ENCODE assay signal across 8 cellular contexts in the genomic region with DNA sequence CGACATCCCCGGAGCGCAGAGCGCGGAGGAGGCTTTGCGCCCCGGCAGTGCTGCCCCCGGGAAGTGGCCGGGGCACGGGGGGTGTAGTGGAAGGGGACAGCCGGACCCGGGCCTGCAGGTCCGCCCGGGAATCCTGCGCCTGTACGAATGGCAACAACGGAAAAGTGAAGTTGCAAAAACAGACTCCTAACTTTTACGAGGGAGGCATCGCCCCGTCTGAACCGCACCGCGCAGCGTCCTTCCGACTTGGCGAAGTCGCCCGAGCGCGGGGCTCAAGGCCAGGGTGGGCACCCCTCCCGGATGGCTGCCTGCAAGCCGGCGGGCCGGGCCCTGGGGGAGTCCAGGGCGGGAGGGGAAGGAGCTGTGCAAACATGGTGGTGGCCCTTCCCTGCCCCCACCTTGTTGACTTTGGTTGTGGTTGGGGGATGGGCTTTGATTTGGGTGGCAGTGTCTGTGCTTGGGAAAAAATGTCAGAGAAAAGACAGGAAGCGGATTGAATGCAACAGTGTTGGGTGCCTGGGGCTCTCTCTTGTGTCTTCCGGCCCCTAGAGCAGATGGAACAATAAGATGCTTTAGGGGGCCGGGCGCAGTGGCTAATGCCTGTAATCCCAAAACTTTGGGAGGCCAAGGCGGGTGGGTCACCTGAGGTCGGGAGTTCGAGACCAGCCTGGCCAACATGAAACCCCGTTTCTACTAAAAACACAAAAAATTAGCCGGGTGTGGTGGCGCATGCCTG. TPM values are rescaled to one million over a fixed set of nuclear protein-coding genes. Genes with fewer than 3 reads are reported as not detected.
DNase-seq lines count a peak whose midpoint lies in the region; ATAC-seq, FAIRE-seq and TF ChIP-seq lines count a peak whose summit lies in the region.

No MANE protein-coding gene starts in this region.

- H3K9ac ChIP-seq in colonic mucosa (ENCODE audit: low read depth in 2 of 2, low read length in 2 of 2): peak overlapping the region; percentile 90 to 91

- H3K36me3 ChIP-seq in colonic mucosa: no peaks in the 10 kb centered on the region

- ATAC-seq in WTC11 (peak; percentile 71), left lobe of liver (peak; percentile 47), HG03095 (IDR thresholded peaks at IDR 0.05; ENCODE audit: unreplicated experiment) (no peak)

- no peaks in the 10 kb centered on the region for H3K27me3 ChIP-seq in colonic mucosa

- peaks cover 66% of the 10 kb centered on the region for H3K4me1 Mint-ChIP-seq in WTC11

- intact Hi-C loops in colonic mucosa (cut with DNase I): no loop called here

- H3K27ac Mint-ChIP-seq in WTC11: peak overlapping the region; percentile 99

- H3K27me3 Mint-ChIP-seq in WTC11 (ENCODE audit: low read depth): no peaks in the 10 kb centered on the region

- FAIRE-seq in GM12891 (lab: Jason Lieb, UNC) (no peak), D721Med (lab: Jason Lieb, UNC) (no peak)

- POLR2A ChIA-PET in WTC11 (lab: Charles Lee): interaction anchor here (0.6 to 1.3 kb wide), 2 partner anchors 9 to 1863 kb away, joined by 4 to 6 read pairs; no protein-coding TSS in a partner anchor

- H3K4me3 ChIP-seq in colonic mucosa: peak overlapping the region; percentile 90

- no peaks in the 10 kb centered on the region for H3K9me3 ChIP-seq in colonic mucosa

- peaks cover 16% of the 10 kb centered on the region for H3K36me3 Mint-ChIP-seq in WTC11

- H3K4me1 ChIP-seq in colonic mucosa: peaks cover 15% of the 10 kb centered on the region

- H3K9me3 Mint-ChIP-seq in WTC11: no peaks in the 10 kb centered on the region

- H3K4me3 Mint-ChIP-seq in WTC11: peak overlapping the region; percentile 80

- peak overlapping the region; percentile 99 for H3K27ac ChIP-seq in colonic mucosa

- TF ChIP-seq POLR2A in GM12891 (IDR thresholded peaks at IDR 0.05; ENCODE audit: low read depth, low read length): no peak

- no peak for TF ChIP-seq CTCF in WTC11 (IDR thresholded peaks at IDR 0.05)
- no peak for TF ChIP-seq CTCF in colonic mucosa (IDR thresholded peaks at IDR 0.05)
- no peak for TF ChIP-seq CTCF in D721Med (IDR thresholded peaks at IDR 0.05; ENCODE audit: insufficient read depth, missing control alignments)

- DNase-seq in GM12891 (ENCODE audit: insufficient read length, low spot score): no peak
- peak; percentile 78 for DNase-seq in NCI-H146 (lab: John Stamatoyannopoulos, UW)
- peak; percentile 79 for DNase-seq in WTC11 (ENCODE audit: low spot score)
- DNase-seq in colonic mucosa: peak; percentile 79
- DNase-seq in left lobe of liver (ENCODE audit: low spot score): peak; percentile 73
- DNase-seq in stimulated activated CD4-positive, alpha-beta T cell treated with anti-CD3 and anti-CD28 coated beads, Interleukin-2, amount 100 ng/mL, for 48 hours: peak; percentile 42 to 53
- DNase-seq in D721Med (ENCODE audit: insufficient read length, low spot score): no peak

- CTCF ChIA-PET in WTC11 (lab: Charles Lee): interaction anchor here (0.6 to 2.3 kb wide), 2 partner anchors 9 to 65 kb away, joined by 3 to 9 read pairs; no protein-coding TSS in a partner anchor

TF ChIP-seq in GM12891, 5 proteins besides CTCF, POLR2A, EP300 and RAD21:
- TF ChIP-seq POU2F2 (IDR thresholded peaks at IDR 0.05; ENCODE audit: low read depth, low read length) (peak; percentile 34; the same call in 1 of the 2 replicates), TAF1 (IDR thresholded peaks at IDR 0.05; ENCODE audit: low read depth, low read length) (no peak)

TF ChIP-seq in WTC11, 78 proteins besides CTCF, POLR2A, EP300 and RAD21 (continues in another document):
- TF ChIP-seq, protein P1, sequence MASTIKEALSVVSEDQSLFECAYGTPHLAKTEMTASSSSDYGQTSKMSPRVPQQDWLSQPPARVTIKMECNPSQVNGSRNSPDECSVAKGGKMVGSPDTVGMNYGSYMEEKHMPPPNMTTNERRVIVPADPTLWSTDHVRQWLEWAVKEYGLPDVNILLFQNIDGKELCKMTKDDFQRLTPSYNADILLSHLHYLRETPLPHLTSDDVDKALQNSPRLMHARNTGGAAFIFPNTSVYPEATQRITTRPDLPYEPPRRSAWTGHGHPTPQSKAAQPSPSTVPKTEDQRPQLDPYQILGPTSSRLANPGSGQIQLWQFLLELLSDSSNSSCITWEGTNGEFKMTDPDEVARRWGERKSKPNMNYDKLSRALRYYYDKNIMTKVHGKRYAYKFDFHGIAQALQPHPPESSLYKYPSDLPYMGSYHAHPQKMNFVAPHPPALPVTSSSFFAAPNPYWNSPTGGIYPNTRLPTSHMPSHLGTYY (CRISPR knock-in tag; IDR thresholded peaks at IDR 0.05): 0 out of 2 replicates have a peak, but pooled peaks have one; percentile 40
- TF ChIP-seq, protein P2, sequence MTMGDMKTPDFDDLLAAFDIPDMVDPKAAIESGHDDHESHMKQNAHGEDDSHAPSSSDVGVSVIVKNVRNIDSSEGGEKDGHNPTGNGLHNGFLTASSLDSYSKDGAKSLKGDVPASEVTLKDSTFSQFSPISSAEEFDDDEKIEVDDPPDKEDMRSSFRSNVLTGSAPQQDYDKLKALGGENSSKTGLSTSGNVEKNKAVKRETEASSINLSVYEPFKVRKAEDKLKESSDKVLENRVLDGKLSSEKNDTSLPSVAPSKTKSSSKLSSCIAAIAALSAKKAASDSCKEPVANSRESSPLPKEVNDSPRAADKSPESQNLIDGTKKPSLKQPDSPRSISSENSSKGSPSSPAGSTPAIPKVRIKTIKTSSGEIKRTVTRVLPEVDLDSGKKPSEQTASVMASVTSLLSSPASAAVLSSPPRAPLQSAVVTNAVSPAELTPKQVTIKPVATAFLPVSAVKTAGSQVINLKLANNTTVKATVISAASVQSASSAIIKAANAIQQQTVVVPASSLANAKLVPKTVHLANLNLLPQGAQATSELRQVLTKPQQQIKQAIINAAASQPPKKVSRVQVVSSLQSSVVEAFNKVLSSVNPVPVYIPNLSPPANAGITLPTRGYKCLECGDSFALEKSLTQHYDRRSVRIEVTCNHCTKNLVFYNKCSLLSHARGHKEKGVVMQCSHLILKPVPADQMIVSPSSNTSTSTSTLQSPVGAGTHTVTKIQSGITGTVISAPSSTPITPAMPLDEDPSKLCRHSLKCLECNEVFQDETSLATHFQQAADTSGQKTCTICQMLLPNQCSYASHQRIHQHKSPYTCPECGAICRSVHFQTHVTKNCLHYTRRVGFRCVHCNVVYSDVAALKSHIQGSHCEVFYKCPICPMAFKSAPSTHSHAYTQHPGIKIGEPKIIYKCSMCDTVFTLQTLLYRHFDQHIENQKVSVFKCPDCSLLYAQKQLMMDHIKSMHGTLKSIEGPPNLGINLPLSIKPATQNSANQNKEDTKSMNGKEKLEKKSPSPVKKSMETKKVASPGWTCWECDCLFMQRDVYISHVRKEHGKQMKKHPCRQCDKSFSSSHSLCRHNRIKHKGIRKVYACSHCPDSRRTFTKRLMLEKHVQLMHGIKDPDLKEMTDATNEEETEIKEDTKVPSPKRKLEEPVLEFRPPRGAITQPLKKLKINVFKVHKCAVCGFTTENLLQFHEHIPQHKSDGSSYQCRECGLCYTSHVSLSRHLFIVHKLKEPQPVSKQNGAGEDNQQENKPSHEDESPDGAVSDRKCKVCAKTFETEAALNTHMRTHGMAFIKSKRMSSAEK (CRISPR knock-in tag; IDR thresholded peaks at IDR 0.05; ENCODE audit: borderline replicate concordance): no peak
- TF ChIP-seq ZNF317 (CRISPR knock-in tag; IDR thresholded peaks at IDR 0.05; ENCODE audit: borderline replicate concordance, low read depth) (0 out of 2 replicates have a peak, but pooled peaks have one; percentile 4), ZNF423 (CRISPR knock-in tag; IDR thresholded peaks at IDR 0.05) (peak; percentile 71), ETV6 (CRISPR knock-in tag; IDR thresholded peaks at IDR 0.05) (0 out of 2 replicates have a peak, but pooled peaks have one; percentile 20)
- TF ChIP-seq, protein P3, sequence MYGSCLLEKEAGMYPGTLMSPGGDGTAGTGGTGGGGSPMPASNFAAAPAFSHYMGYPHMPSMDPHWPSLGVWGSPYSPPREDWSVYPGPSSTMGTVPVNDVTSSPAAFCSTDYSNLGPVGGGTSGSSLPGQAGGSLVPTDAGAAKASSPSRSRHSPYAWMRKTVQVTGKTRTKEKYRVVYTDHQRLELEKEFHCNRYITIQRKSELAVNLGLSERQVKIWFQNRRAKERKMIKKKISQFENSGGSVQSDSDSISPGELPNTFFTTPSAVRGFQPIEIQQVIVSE (CRISPR knock-in tag; IDR thresholded peaks at IDR 0.05; ENCODE audit: borderline replicate concordance): no peak

RNA-seq across cellular contexts. Expression of a gene that starts 0.7 kb away (rescaled TPM):
- 55.7 TPM for polyA plus RNA-seq in GM12891 (2012; ENCODE audit: low read depth, missing spikeins)
- total RNA-seq in WTC11 (2021) (70.3 to 72.6 TPM (median 70.5 TPM) in 3 replicates), colonic mucosa (100 to 1,000 TPM in 1 of 2 donors, 10 to 100 TPM in 1; 80.8 to 101 TPM), left lobe of liver (59.8 TPM)

RNA-seq across cellular contexts. Expression of a gene that starts 41.1 kb away (rescaled TPM):
- 1.9 TPM for polyA plus RNA-seq in GM12891 (2012; ENCODE audit: low read depth, missing spikeins)
- total RNA-seq in WTC11 (2021) (19.1 to 26.4 TPM (median 23.5 TPM) in 3 replicates), colonic mucosa (1 to 10 TPM; 8.0 to 9.3 TPM), left lobe of liver (6.7 TPM)

RNA-seq across cellular contexts. Expression of a gene that starts 41.2 kb away (rescaled TPM):
- polyA plus RNA-seq in GM12891 (2012; ENCODE audit: low read depth, missing spikeins): 14.0 TPM
- total RNA-seq in WTC11 (2021) (22.0 to 27.7 TPM (median 22.0 TPM) in 3 replicates), colonic mucosa (10 to 100 TPM; 40.3 to 43.1 TPM), left lobe of liver (25.6 TPM)

Comparison
In these comparisons a context has a peak if more than half of its experiments do, and no peak if none do; other contexts are left out.
1. DNase-seq: peak in NCI-H146 (single experiment), WTC11 (single experiment), colonic mucosa (single experiment), left lobe of liver (single experiment) and stimulated activated CD4-positive, alpha-beta T cell treated with anti-CD3 and anti-CD28 coated beads, Interleukin-2, amount 100 ng/mL, for 48 hours (2 of 2); none in GM12891 (single experiment) and D721Med (single experiment).